ENCODE assay signal across 11 cellular contexts in genomic region chr7:15687645-15688025, GRCh38. TPM values are rescaled to one million over a fixed set of nuclear protein-coding genes. Genes with fewer than 3 reads are reported as not detected.
DNase-seq lines count a peak whose midpoint lies in the region; ATAC-seq and TF ChIP-seq lines count a peak whose summit lies in the region.
"Had no signal": no experiment of that assay in that cellular context is flagged by ENCODE, and none has a peak within 500 bp of the region (broad histone marks: within the 10 kb centered on the region; RNA-seq: fewer than 3 reads in every experiment).

No MANE protein-coding gene starts in this region.

- no peaks in the 10 kb centered on the region for H3K9me3 Mint-ChIP-seq in neural progenitor cell

- H3K27ac ChIP-seq in breast epithelium: peak overlapping the region; percentile 68 to 94
- no peak overlapping the region for H3K27ac ChIP-seq in mammary epithelial cell (ENCODE audit: insufficient read depth, low read depth, low read length)
- peak overlapping the region in 3 of 4 donors; percentile 82 to 86 (median 86) for H3K27ac ChIP-seq in gastroesophageal sphincter
- no peak overlapping the region for H3K27ac ChIP-seq in neural progenitor cell
- peak overlapping the region; percentile 6 for H3K27ac ChIP-seq in vagina

- H3K4me2 ChIP-seq in mammary epithelial cell (ENCODE audit: insufficient read depth, low read depth, low read length) (no peak overlapping the region), neural progenitor cell (peak overlapping the region; percentile 93)

- peaks cover 33% of the 10 kb centered on the region for H3F3A ChIP-seq in neural progenitor cell (ENCODE audit: low read depth)

- H3K27me3 ChIP-seq in breast epithelium (peaks cover 0 to 45% of the 10 kb centered on the region in 2 donors), mammary epithelial cell (ENCODE audit: insufficient read depth, low read length) (peaks cover 25% of the 10 kb centered on the region), gastroesophageal sphincter (peaks cover 64% of the 10 kb centered on the region), neural progenitor cell (peaks cover 82% of the 10 kb centered on the region), vagina (peaks cover 5% of the 10 kb centered on the region)

- H3K9me3 ChIP-seq in breast epithelium (no peaks in the 10 kb centered on the region), mammary epithelial cell (replicated peaks; ENCODE audit: insufficient read depth, low read length) (no peaks in the 10 kb centered on the region), gastroesophageal sphincter (no peaks in the 10 kb centered on the region), neural progenitor cell (ENCODE audit: low read depth) (no peaks in the 10 kb centered on the region), vagina (no peaks in the 10 kb centered on the region)

- CTCF ChIA-PET in mammary epithelial cell (lab: Charles Lee; ENCODE audit: low non-redundant PET): no interaction called here

- BruUV-seq in mammary epithelial cell (replicated peaks; lab: Mats Ljungman, UMichigan): no TSS peak

- DNase-seq in breast epithelium (ENCODE audit: low spot score in 2 of 2) (no peak), mammary epithelial cell (no peak), neural progenitor cell (ENCODE audit: low spot score) (peak; percentile 77), vagina (ENCODE audit: extremely low spot score in 2 of 2) (no peak), HUDEP-2 (lab: John Stamatoyannopoulos, UW; ENCODE audit: unreplicated experiment in 76 of 76) (no peak), HK-2 (ENCODE audit: unreplicated experiment) (no peak)
- DNase-seq: activated CD8-positive, alpha-beta T cell treated with anti-CD3 and anti-CD28 coated beads, Interleukin-2, amount 10 ng/mL, durations not matched to agents 7 days and 5 days had no signal

- H2AFZ ChIP-seq in mammary epithelial cell (ENCODE audit: low read depth, low read length) (no peak overlapping the region), neural progenitor cell (replicated peaks) (no peak overlapping the region)

- H3K9ac ChIP-seq in mammary epithelial cell (ENCODE audit: insufficient read depth, low read length) (no peak overlapping the region), neural progenitor cell (no peak overlapping the region)

- dilution Hi-C loops in mammary epithelial cell (cut with HindIII; ENCODE audit: low sequenced_read_pairs): no loop called here

- no peaks in the 10 kb centered on the region for H4K20me1 ChIP-seq in mammary epithelial cell (ENCODE audit: insufficient read depth, low read length)
- peaks cover 24% of the 10 kb centered on the region for H4K20me1 ChIP-seq in neural progenitor cell (ENCODE audit: low read depth)

- H3K4me1 ChIP-seq in breast epithelium (peaks cover 0 to 3% of the 10 kb centered on the region in 2 donors), mammary epithelial cell (ENCODE audit: insufficient read depth, low read length) (no peaks in the 10 kb centered on the region), gastroesophageal sphincter (peaks cover 0 to 29% (median 0%) of the 10 kb centered on the region in 3 donors), neural progenitor cell (peaks cover 39% of the 10 kb centered on the region), vagina (peaks cover 22% of the 10 kb centered on the region)

- no peak overlapping the region for H3K27ac Mint-ChIP-seq in neural progenitor cell
- H3K27ac Mint-ChIP-seq: activated CD8-positive, alpha-beta T cell treated with anti-CD3 and anti-CD28 coated beads, Interleukin-2, amount 10 ng/mL, durations not matched to agents 7 days and 5 days had no signal

- no peak for TF ChIP-seq POLR2A in breast epithelium (IDR thresholded peaks at IDR 0.05)
- TF ChIP-seq POLR2A in gastroesophageal sphincter (IDR thresholded peaks at IDR 0.05): no peak
- TF ChIP-seq POLR2A in vagina (IDR thresholded peaks at IDR 0.05): no peak

- TF ChIP-seq EP300 in gastroesophageal sphincter (IDR thresholded peaks at IDR 0.05): no peak

- WGBS in mammary epithelial cell (ENCODE audit: low coverage, missing lambda C conversion rate): 29% methylated on average over 11 of the region's 16 CpGs
- 35 to 42% methylated on average over 5 to 12 of the region's 16 CpGs for WGBS in gastroesophageal sphincter (ENCODE audit: low coverage in 1 of 2), 2 donors

- peaks cover 39% of the 10 kb centered on the region for H3K27me3 Mint-ChIP-seq in neural progenitor cell (ENCODE audit: insufficient read depth, low read depth)

- H3K36me3 ChIP-seq in breast epithelium: no peaks in the 10 kb centered on the region
- H3K36me3 ChIP-seq in mammary epithelial cell (ENCODE audit: insufficient read depth, low read length): no peaks in the 10 kb centered on the region
- H3K36me3 ChIP-seq in gastroesophageal sphincter: no peaks in the 10 kb centered on the region
- no peaks in the 10 kb centered on the region for H3K36me3 ChIP-seq in neural progenitor cell
- no peaks in the 10 kb centered on the region for H3K36me3 ChIP-seq in vagina

- H3K4me3 ChIP-seq in breast epithelium (peak overlapping the region; percentile 46 to 78 (median 60)), mammary epithelial cell (replicated peaks in 1 of 3; ENCODE audit: insufficient read depth in 1 of 3, low read depth in 2 of 3, low read length in 3 of 3) (no peak overlapping the region), gastroesophageal sphincter (peak overlapping the region; percentile 61 to 63), neural progenitor cell (peak overlapping the region; percentile 54), vagina (peak overlapping the region; percentile 51 to 52)

- no peaks in the 10 kb centered on the region for H3K36me3 Mint-ChIP-seq in neural progenitor cell

- TF ChIP-seq CTCF in breast epithelium (IDR thresholded peaks at IDR 0.05) (no peak), mammary epithelial cell (conservative IDR thresholded peaks at IDR 0.05 in 1 of 2, IDR thresholded peaks at IDR 0.05 in 1 of 2; ENCODE audit: extremely low read depth in 1 of 2, insufficient read depth in 1 of 2, low read depth in 1 of 2, low read length in 2 of 2) (no peak), gastroesophageal sphincter (IDR thresholded peaks at IDR 0.05) (peak in 1 of 4 experiments; percentile 14), neural progenitor cell (IDR thresholded peaks at IDR 0.05) (peak; percentile 41), vagina (IDR thresholded peaks at IDR 0.05) (no peak)

- ATAC-seq in gastroesophageal sphincter (no peak), GM21717 (IDR thresholded peaks at IDR 0.05; ENCODE audit: unreplicated experiment) (no peak)
- ATAC-seq: activated CD8-positive, alpha-beta T cell treated with anti-CD3 and anti-CD28 coated beads, Interleukin-2, amount 10 ng/mL, durations not matched to agents 7 days and 5 days had no signal

- in situ Hi-C loops in mammary epithelial cell (cut with MboI; ENCODE audit: low sequenced_read_pairs in 2 of 2): no loop called here

- intact Hi-C loops in breast epithelium (cut with DNase I; ENCODE audit: low total_unique reads) (loop anchor here (10.0 kb wide), 1 partner anchor 377 kb away; no protein-coding TSS in a partner anchor), mammary epithelial cell (cut with micrococcal nuclease) (no loop called here), vagina (cut with DNase I) (loop anchor here (5.0 kb wide), 2 partner anchors 80 to 380 kb away; no protein-coding TSS in a partner anchor)

- H3K4me3 Mint-ChIP-seq in neural progenitor cell: peak overlapping the region; percentile 86
- H3K4me3 Mint-ChIP-seq: activated CD8-positive, alpha-beta T cell treated with anti-CD3 and anti-CD28 coated beads, Interleukin-2, amount 10 ng/mL, durations not matched to agents 7 days and 5 days had no signal

- H3K79me2 ChIP-seq in mammary epithelial cell (ENCODE audit: insufficient read depth, low read length) (no peaks in the 10 kb centered on the region), neural progenitor cell (ENCODE audit: low read depth) (no peaks in the 10 kb centered on the region)

- peaks cover 40% of the 10 kb centered on the region for H3K4me1 Mint-ChIP-seq in neural progenitor cell

RNA-seq across cellular contexts. Expression of gene MEOX2, which starts 1.2 kb away (rescaled TPM):
- total RNA-seq in breast epithelium: 10 to 100 TPM in 2 of 3 donors, 1 to 10 TPM in 1; 6.4 to 19.7 (median 14.2) TPM
- total RNA-seq in mammary epithelial cell: not detected
- not detected for polyA plus RNA-seq in mammary epithelial cell
- polyA minus RNA-seq in mammary epithelial cell: not detected
- total RNA-seq in gastroesophageal sphincter: 10 to 100 TPM in 2 of 4 donors, 1 to 10 TPM in 2; 4.5 to 28.7 (median 12.5) TPM
- 0.25 TPM in 1 of 2 replicates, not detected in the other for total RNA-seq in neural progenitor cell (ENCODE audit: low replicate concordance)
- 1.7 TPM for total RNA-seq in vagina
- total RNA-seq: A172; activated CD8-positive, alpha-beta T cell treated with anti-CD3 and anti-CD28 coated beads, Interleukin-2, amount 10 ng/mL, durations not matched to agents 7 days and 5 days; HT-29 had no signal

Comparison
In these comparisons a context has a peak if more than half of its experiments do, and no peak if none do; other contexts are left out.
1. H3K27ac ChIP-seq: peak in breast epithelium (2 of 2), gastroesophageal sphincter (3 of 4) and vagina (single experiment); none in mammary epithelial cell (single experiment) and neural progenitor cell (single experiment).
2. H3K4me3 ChIP-seq: peak in breast epithelium (3 of 3), gastroesophageal sphincter (2 of 2), neural progenitor cell (single experiment) and vagina (2 of 2); none in mammary epithelial cell (0 of 3).